Comparison of ENCODE assay signal across 13 cellular contexts in the genomic region with DNA sequence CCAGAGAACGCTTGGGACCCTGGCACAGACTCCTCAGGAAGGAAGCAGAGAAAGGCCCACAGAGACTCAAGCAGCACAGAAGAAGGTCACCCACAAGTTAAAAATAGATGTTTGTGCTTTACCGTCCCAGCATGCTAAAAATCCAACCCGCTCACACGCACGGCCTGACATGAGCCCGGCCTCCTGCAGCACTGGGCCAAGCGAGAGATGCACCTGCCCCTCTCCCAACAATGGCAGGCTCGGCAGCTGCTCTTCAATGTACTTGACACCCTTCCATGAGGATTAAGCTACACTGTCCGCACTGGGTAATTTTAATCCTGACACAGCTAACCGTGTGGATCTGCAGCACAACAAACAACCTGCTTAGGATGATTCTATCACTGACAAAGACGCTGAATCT. TPM values are rescaled to one million over a fixed set of nuclear protein-coding genes. Genes with fewer than 3 reads are reported as not detected.
DNase-seq lines count a peak whose midpoint lies in the region; ATAC-seq and TF ChIP-seq lines count a peak whose summit lies in the region.
"Had no signal": no experiment of that assay in that cellular context is flagged by ENCODE, and none has a peak within 500 bp of the region (broad histone marks: within the 10 kb centered on the region; RNA-seq: fewer than 3 reads in every experiment).

No MANE protein-coding gene starts in this region.

- POLR2A ChIA-PET in CD8-positive, alpha-beta memory T cell (lab: Charles Lee), result no interaction called here

- H3K9me3 Mint-ChIP-seq in glutamatergic neuron (ENCODE audit: unreplicated experiment), result peaks cover 4% of the 10 kb centered on the region
- H3K9me3 Mint-ChIP-seq in CD8-positive, alpha-beta memory T cell, result peaks cover 0 to 2% (median 0%) of the 10 kb centered on the region in 5 donors
- H3K9me3 Mint-ChIP-seq in effector memory CD8-positive, alpha-beta T cell, result no peaks in the 10 kb centered on the region
- H3K9me3 Mint-ChIP-seq in stimulated activated memory B cell treated with anti-CD40 and anti-IgM and Interleukin-4, amounts not matched to agents 10 μg/mL and 1 μg/mL and 100 μg/mL, for 72 hours, result peaks cover 3% of the 10 kb centered on the region
- H3K9me3 Mint-ChIP-seq: stimulated activated naive CD8-positive, alpha-beta T cell treated with anti-CD3 and anti-CD28 coated beads, Interleukin-15, Interleukin-2, amounts not matched to agents 100 ng/mL and 50 ng/mL, for 24 hours had no signal

- H3K9me3 ChIP-seq in skeletal muscle tissue (ENCODE audit: control insufficient read depth in 3 of 3, low read length in 3 of 3), result no peaks in the 10 kb centered on the region
- no peaks in the 10 kb centered on the region for H3K9me3 ChIP-seq in CD8-positive, alpha-beta memory T cell (ENCODE audit: low read length)
- H3K9me3 ChIP-seq: prostate gland had no signal

- no peaks in the 10 kb centered on the region for H3K27me3 ChIP-seq in skeletal muscle tissue (ENCODE audit: control insufficient read depth in 3 of 3, insufficient read depth in 3 of 3, low read length in 3 of 3)
- no peaks in the 10 kb centered on the region for H3K27me3 ChIP-seq in CD8-positive, alpha-beta memory T cell (ENCODE audit: insufficient read depth, low read length, poor library complexity, severe bottlenecking)

- peaks cover 39 to 64% (median 57%) of the 10 kb centered on the region in 3 donors for H3K4me1 ChIP-seq in skeletal muscle tissue (ENCODE audit: control insufficient read depth in 3 of 3, insufficient read depth in 3 of 3, low read length in 3 of 3)
- no peaks in the 10 kb centered on the region for H3K4me1 ChIP-seq in CD8-positive, alpha-beta memory T cell (ENCODE audit: insufficient read depth, low read length)
- H3K4me1 ChIP-seq: prostate gland had no signal

- no peak for ATAC-seq in effector memory CD8-positive, alpha-beta T cell (replicated peaks)
- ATAC-seq in stimulated activated memory B cell treated with anti-CD40 and anti-IgM and Interleukin-4, amounts not matched to agents 10 μg/mL and 1 μg/mL and 100 μg/mL, for 72 hours, result no peak

- H3K4me1 Mint-ChIP-seq in glutamatergic neuron (ENCODE audit: low read depth, unreplicated experiment), result peaks cover 22% of the 10 kb centered on the region
- H3K4me1 Mint-ChIP-seq in CD8-positive, alpha-beta memory T cell, result no peaks in the 10 kb centered on the region
- H3K4me1 Mint-ChIP-seq in effector memory CD8-positive, alpha-beta T cell (ENCODE audit: low read depth in 2 of 2), result no peaks in the 10 kb centered on the region
- peaks cover 8% of the 10 kb centered on the region for H3K4me1 Mint-ChIP-seq in stimulated activated memory B cell treated with anti-CD40 and anti-IgM and Interleukin-4, amounts not matched to agents 10 μg/mL and 1 μg/mL and 100 μg/mL, for 72 hours
- H3K4me1 Mint-ChIP-seq: CD4-positive, CD25-positive, alpha-beta regulatory T cell had no signal

- H3K36me3 ChIP-seq in skeletal muscle tissue (ENCODE audit: control insufficient read depth in 3 of 3, insufficient read depth in 3 of 3, low read length in 3 of 3), result no peaks in the 10 kb centered on the region
- H3K36me3 ChIP-seq in CD8-positive, alpha-beta memory T cell (ENCODE audit: insufficient read depth, low read length), result no peaks in the 10 kb centered on the region
- H3K36me3 ChIP-seq: prostate gland had no signal

- DNase-seq in NCI-H1105 (lab: John Stamatoyannopoulos, UW) (peak; percentile 36), NCI-H69 (lab: John Stamatoyannopoulos, UW) (peak; percentile 5), glutamatergic neuron (no peak), GM19240 (ENCODE audit: insufficient read length, low spot score) (no peak)
- DNase-seq in CD8-positive, alpha-beta memory T cell, result no peak
- DNase-seq in effector memory CD8-positive, alpha-beta T cell, result no peak
- DNase-seq: CD4-positive, CD25-positive, alpha-beta regulatory T cell; stimulated activated CD4-positive, alpha-beta T cell treated with anti-CD3 and anti-CD28 coated beads, Interleukin-4, amount 100 ng/mL, for 4 hours; T-helper 2 cell had no signal

- peak overlapping the region in 2 of 3 donors; percentile 47 to 77 for H3K9ac ChIP-seq in skeletal muscle tissue (ENCODE audit: low read depth in 1 of 3, low read length in 3 of 3)

- peaks cover 5% of the 10 kb centered on the region for H3K27me3 Mint-ChIP-seq in glutamatergic neuron (ENCODE audit: unreplicated experiment)
- peaks cover 0 to 4% of the 10 kb centered on the region in 2 donors for H3K27me3 Mint-ChIP-seq in CD8-positive, alpha-beta memory T cell
- H3K27me3 Mint-ChIP-seq in effector memory CD8-positive, alpha-beta T cell, result peaks cover 11 to 25% of the 10 kb centered on the region in 2 donors
- H3K27me3 Mint-ChIP-seq in stimulated activated memory B cell treated with anti-CD40 and anti-IgM and Interleukin-4, amounts not matched to agents 10 μg/mL and 1 μg/mL and 100 μg/mL, for 72 hours, result peaks cover 32% of the 10 kb centered on the region
- H3K27me3 Mint-ChIP-seq: CD4-positive, CD25-positive, alpha-beta regulatory T cell had no signal

- H3K4me3 ChIP-seq in skeletal muscle tissue (ENCODE audit: low read length in 3 of 3), result peak overlapping the region; percentile 8 to 60 (median 44)
- H3K4me3 ChIP-seq in CD8-positive, alpha-beta memory T cell (ENCODE audit: low read length), result no peak overlapping the region
- H3K4me3 ChIP-seq: prostate gland had no signal

- no peak for TF ChIP-seq CTCF in glutamatergic neuron (IDR thresholded peaks at IDR 0.05; ENCODE audit: partially characterized antibody, unreplicated experiment)

- H3K27ac Mint-ChIP-seq in glutamatergic neuron (ENCODE audit: unreplicated experiment), result peak overlapping the region; percentile 53
- no peak overlapping the region for H3K27ac Mint-ChIP-seq in CD8-positive, alpha-beta memory T cell
- H3K27ac Mint-ChIP-seq in effector memory CD8-positive, alpha-beta T cell, result no peak overlapping the region
- H3K27ac Mint-ChIP-seq in stimulated activated memory B cell treated with anti-CD40 and anti-IgM and Interleukin-4, amounts not matched to agents 10 μg/mL and 1 μg/mL and 100 μg/mL, for 72 hours, result no peak overlapping the region
- H3K27ac Mint-ChIP-seq: CD4-positive, CD25-positive, alpha-beta regulatory T cell; stimulated activated naive CD8-positive, alpha-beta T cell treated with anti-CD3 and anti-CD28 coated beads, Interleukin-15, Interleukin-2, amounts not matched to agents 100 ng/mL and 50 ng/mL, for 24 hours had no signal

- no peak overlapping the region for H3K4me3 Mint-ChIP-seq in glutamatergic neuron (ENCODE audit: unreplicated experiment)
- H3K4me3 Mint-ChIP-seq in CD8-positive, alpha-beta memory T cell, result no peak overlapping the region
- H3K4me3 Mint-ChIP-seq in effector memory CD8-positive, alpha-beta T cell, result no peak overlapping the region
- no peak overlapping the region for H3K4me3 Mint-ChIP-seq in stimulated activated memory B cell treated with anti-CD40 and anti-IgM and Interleukin-4, amounts not matched to agents 10 μg/mL and 1 μg/mL and 100 μg/mL, for 72 hours
- H3K4me3 Mint-ChIP-seq: CD4-positive, CD25-positive, alpha-beta regulatory T cell; stimulated activated naive CD8-positive, alpha-beta T cell treated with anti-CD3 and anti-CD28 coated beads, Interleukin-15, Interleukin-2, amounts not matched to agents 100 ng/mL and 50 ng/mL, for 24 hours had no signal

- H3K36me3 Mint-ChIP-seq in glutamatergic neuron (ENCODE audit: unreplicated experiment), result no peaks in the 10 kb centered on the region
- no peaks in the 10 kb centered on the region for H3K36me3 Mint-ChIP-seq in CD8-positive, alpha-beta memory T cell
- no peaks in the 10 kb centered on the region for H3K36me3 Mint-ChIP-seq in effector memory CD8-positive, alpha-beta T cell (ENCODE audit: insufficient read depth)
- H3K36me3 Mint-ChIP-seq in stimulated activated memory B cell treated with anti-CD40 and anti-IgM and Interleukin-4, amounts not matched to agents 10 μg/mL and 1 μg/mL and 100 μg/mL, for 72 hours, result no peaks in the 10 kb centered on the region
- H3K36me3 Mint-ChIP-seq: CD4-positive, CD25-positive, alpha-beta regulatory T cell had no signal

- H3K27ac ChIP-seq in skeletal muscle tissue (ENCODE audit: low read depth, low read length), result peak overlapping the region; percentile 89
- no peak overlapping the region for H3K27ac ChIP-seq in CD8-positive, alpha-beta memory T cell (ENCODE audit: low read depth, low read length)
- H3K27ac ChIP-seq: prostate gland had no signal

- CTCF ChIA-PET in CD8-positive, alpha-beta memory T cell (lab: Charles Lee), result no interaction called here

RNA-seq across cellular contexts. Expression of a gene that starts 9.3 kb away (rescaled TPM):
- total RNA-seq in glutamatergic neuron (ENCODE audit: unreplicated experiment) (52.6 TPM), skeletal muscle tissue (18.8 TPM)
- total RNA-seq in CD8-positive, alpha-beta memory T cell, result under 1 TPM; 0.44 to 0.55 TPM
- 1.1 TPM for polyA plus RNA-seq in CD8-positive, alpha-beta memory T cell

Comparison
In these comparisons a context has a peak if more than half of its experiments do, and no peak if none do; other contexts are left out.
1. DNase-seq: peak in NCI-H1105 (single experiment) and NCI-H69 (single experiment); none in glutamatergic neuron (single experiment), CD8-positive, alpha-beta memory T cell (0 of 5), effector memory CD8-positive, alpha-beta T cell (0 of 3) and GM19240 (single experiment).
2. RNA of a gene that starts 9.3 kb away (total RNA-seq): 52.6 TPM in glutamatergic neuron (single experiment) and 18.8 TPM in skeletal muscle tissue (single experiment); 0.44 to 0.55 TPM in CD8-positive, alpha-beta memory T cell; every median in the first group is over 10 times any median in the second.